Comparison of ENCODE assay signal across 22 cellular contexts in genomic region chr4:72566573-72566972, GRCh38. TPM values are rescaled to one million over a fixed set of nuclear protein-coding genes. Genes with fewer than 3 reads are reported as not detected.
"Had no signal": no experiment of that assay in that cellular context is flagged by ENCODE, and none has a peak within 500 bp of the region (broad histone marks: within the 10 kb centered on the region; RNA-seq: fewer than 3 reads in every experiment).

No MANE protein-coding gene starts in this region.

- H3K27me3 ChIP-seq: brain microvascular endothelial cell, gastrocnemius medialis had no signal

- H3K36me3 ChIP-seq: brain microvascular endothelial cell, gastrocnemius medialis, left ventricle myocardium inferior, spleen, thoracic aorta had no signal

- H3K36me3 Mint-ChIP-seq: activated naive CD8-positive, alpha-beta T cell treated with anti-CD3 and anti-CD28 coated beads, Interleukin-2, amount 10 ng/mL, durations not matched to agents 7 days and 5 days; stimulated activated naive B cell treated with anti-CD40 and anti-IgM and Interleukin-4, amounts not matched to agents 10 μg/mL and 1 μg/mL and 100 μg/mL, for 72 hours had no signal

- H3K4me3 ChIP-seq: left ventricle myocardium inferior, mucosa of descending colon had no signal

- ATAC-seq: gastrocnemius medialis; mucosa of descending colon; stimulated activated naive B cell treated with anti-CD40 and anti-IgM and Interleukin-4, amounts not matched to agents 10 μg/mL and 1 μg/mL and 100 μg/mL, for 72 hours had no signal

- DNase-seq: activated CD4-positive, alpha-beta memory T cell treated with anti-CD3 and anti-CD28 coated beads, Interleukin-2, amount 10 ng/mL, durations not matched to agents 7 days and 5 days; activated CD4-positive, alpha-beta T cell treated with anti-CD3 and anti-CD28 coated beads for 48 hours; activated naive CD4-positive, alpha-beta T cell treated with Interleukin-2 at 50 U/mL for 16 hours; activated naive CD8-positive, alpha-beta T cell treated with anti-CD3 and anti-CD28 coated beads, Interleukin-2, amount 10 ng/mL, durations not matched to agents 7 days and 5 days; activated T-cell treated with anti-CD3 and anti-CD28 coated beads, Interleukin-2, amount 50 U/mL, for 1 hour; amygdala; brain microvascular endothelial cell; gastrocnemius medialis; head of caudate nucleus; immature natural killer cell; kidney glomerular epithelial cell; left ventricle myocardium inferior; mucosa of descending colon; naive B cell; nucleus accumbens; retina; spleen; stimulated activated naive B cell treated with anti-CD40 and anti-IgM and Interleukin-4, amounts not matched to agents 10 μg/mL and 1 μg/mL and 100 μg/mL, for 72 hours had no signal

- H3K9me3 Mint-ChIP-seq: activated CD4-positive, alpha-beta memory T cell treated with anti-CD3 and anti-CD28 coated beads, Interleukin-2, amount 10 ng/mL, durations not matched to agents 7 days and 5 days; activated naive CD8-positive, alpha-beta T cell treated with anti-CD3 and anti-CD28 coated beads, Interleukin-2, amount 10 ng/mL, durations not matched to agents 7 days and 5 days; activated T-helper 2 cell treated with anti-CD3 and anti-CD28 coated beads, Interferon-gamma antibody, Interleukin-2, Interleukin-4, amounts not matched to agents 10 μg/mL and 5 μg/mL and 100 μg/mL, durations not matched to agents 14 hours and 24 hours and 36 hours; central memory CD8-positive, alpha-beta T cell; stimulated activated naive B cell treated with anti-CD40 and anti-IgM and Interleukin-4, amounts not matched to agents 10 μg/mL and 1 μg/mL and 100 μg/mL, for 72 hours had no signal

- H3K27ac Mint-ChIP-seq: activated CD4-positive, alpha-beta memory T cell treated with anti-CD3 and anti-CD28 coated beads, Interleukin-2, amount 10 ng/mL, durations not matched to agents 7 days and 5 days; activated naive CD8-positive, alpha-beta T cell treated with anti-CD3 and anti-CD28 coated beads, Interleukin-2, amount 10 ng/mL, durations not matched to agents 7 days and 5 days; activated T-helper 2 cell treated with anti-CD3 and anti-CD28 coated beads, Interferon-gamma antibody, Interleukin-2, Interleukin-4, amounts not matched to agents 10 μg/mL and 5 μg/mL and 100 μg/mL, durations not matched to agents 14 hours and 24 hours and 36 hours; immature natural killer cell; naive B cell; stimulated activated naive B cell treated with anti-CD40 and anti-IgM and Interleukin-4, amounts not matched to agents 10 μg/mL and 1 μg/mL and 100 μg/mL, for 72 hours had no signal

- H3K27ac ChIP-seq: brain microvascular endothelial cell, gastrocnemius medialis, left ventricle myocardium inferior had no signal

- H3K9me3 ChIP-seq: gastrocnemius medialis, left ventricle myocardium inferior, mucosa of descending colon, spleen, thoracic aorta had no signal

- H3K4me3 Mint-ChIP-seq: activated CD4-positive, alpha-beta memory T cell treated with anti-CD3 and anti-CD28 coated beads, Interleukin-2, amount 10 ng/mL, durations not matched to agents 7 days and 5 days; activated naive CD8-positive, alpha-beta T cell treated with anti-CD3 and anti-CD28 coated beads, Interleukin-2, amount 10 ng/mL, durations not matched to agents 7 days and 5 days; central memory CD8-positive, alpha-beta T cell; stimulated activated naive B cell treated with anti-CD40 and anti-IgM and Interleukin-4, amounts not matched to agents 10 μg/mL and 1 μg/mL and 100 μg/mL, for 72 hours had no signal

RNA-seq across cellular contexts. Expression of gene ADAMTS3, which starts 2.4 kb away (rescaled TPM):
- total RNA-seq: activated CD4-positive, alpha-beta memory T cell treated with anti-CD3 and anti-CD28 coated beads, Interleukin-2, amount 10 ng/mL, durations not matched to agents 7 days and 5 days; activated naive CD8-positive, alpha-beta T cell treated with anti-CD3 and anti-CD28 coated beads, Interleukin-2, amount 10 ng/mL, durations not matched to agents 7 days and 5 days; activated T-helper 2 cell treated with anti-CD3 and anti-CD28 coated beads, Interferon-gamma antibody, Interleukin-2, Interleukin-4, amounts not matched to agents 10 μg/mL and 5 μg/mL and 100 μg/mL, durations not matched to agents 14 hours and 24 hours and 36 hours; T-helper 2 cell treated with Interferon-gamma antibody and Interleukin-4, amounts not matched to agents 100 ng/mL and 5 ng/mL, for 36 hours had no signal
- polyA plus RNA-seq: immature natural killer cell had no signal
